8 cellular contexts compared by ENCODE assay signal in the genomic region with DNA sequence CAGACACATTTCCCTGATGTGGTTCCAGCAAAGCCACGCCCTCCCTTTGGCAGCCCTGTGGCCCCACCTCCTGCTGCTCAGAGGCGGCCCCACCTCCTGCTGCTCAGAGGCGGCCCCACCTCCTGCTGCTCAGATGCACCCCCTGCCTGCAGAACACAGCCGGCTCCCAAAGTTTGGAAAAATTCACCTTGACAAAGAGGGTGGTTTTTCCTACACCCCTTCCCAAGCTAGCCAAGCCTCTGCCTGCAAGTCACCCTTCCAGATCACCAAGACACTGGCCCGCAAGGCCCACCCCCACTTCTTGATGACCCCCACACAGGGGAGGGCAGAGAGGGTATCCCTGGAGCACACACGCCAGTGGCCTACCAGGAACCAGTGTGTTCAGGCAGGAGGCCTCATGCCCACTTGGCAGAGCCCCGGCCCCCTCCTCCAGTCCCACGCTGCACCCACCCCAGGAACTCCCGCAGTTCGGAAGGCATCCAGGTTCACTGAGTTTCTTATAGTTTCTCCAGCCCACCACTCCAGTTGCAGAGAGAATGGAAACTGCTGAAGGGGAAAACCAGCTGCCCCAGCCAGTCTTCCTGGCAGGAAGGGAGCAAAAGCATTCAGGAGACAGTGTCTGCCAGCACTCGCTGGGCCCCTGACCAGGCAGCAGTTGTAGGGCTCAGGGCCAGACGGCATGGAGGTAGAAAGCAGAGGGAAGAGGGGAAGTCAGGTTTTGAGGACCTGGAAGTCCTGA. TPM values are rescaled to one million over a fixed set of nuclear protein-coding genes. Genes with fewer than 3 reads are reported as not detected.
DNase-seq lines count a peak whose midpoint lies in the region; ATAC-seq and TF ChIP-seq lines count a peak whose summit lies in the region.

No MANE protein-coding gene starts in this region.

- peaks cover 36% of the 10 kb centered on the region for H3K4me1 ChIP-seq in mesenchymal stem cell (ENCODE audit: control insufficient read depth, insufficient read depth, low read depth, low read length)

- H3K4ac ChIP-seq in mesenchymal stem cell (ENCODE audit: low read depth in 1 of 2, low read length in 2 of 2): no peak overlapping the region

- ATAC-seq in GM21423 (IDR thresholded peaks at IDR 0.05; ENCODE audit: unreplicated experiment): peak; percentile 99
- no peak for ATAC-seq in GM19324 (IDR thresholded peaks at IDR 0.05; ENCODE audit: low FRiP score, unreplicated experiment)

- peak overlapping the region; percentile 15 for H3K9ac ChIP-seq in mesenchymal stem cell (ENCODE audit: low read length)

- H3K27me3 ChIP-seq in mesenchymal stem cell (ENCODE audit: control insufficient read depth in 1 of 2, insufficient read depth in 1 of 2, low read length in 2 of 2): peaks cover 14 to 27% of the 10 kb centered on the region in 2 experiments

- no peak overlapping the region for H3K23ac ChIP-seq in mesenchymal stem cell (ENCODE audit: low read length in 2 of 2)

- H4K91ac ChIP-seq in mesenchymal stem cell (ENCODE audit: low read length): no peak overlapping the region

- no peak overlapping the region for H3K14ac ChIP-seq in mesenchymal stem cell (ENCODE audit: low read length in 2 of 2)

- H2BK12ac ChIP-seq in mesenchymal stem cell (ENCODE audit: low read length in 2 of 2): peak overlapping the region; percentile 38 to 40

- H3K18ac ChIP-seq in mesenchymal stem cell (ENCODE audit: low read depth in 1 of 2, low read length in 2 of 2): no peak overlapping the region

- no peak overlapping the region for H2BK15ac ChIP-seq in mesenchymal stem cell (ENCODE audit: low read depth, poor library complexity, severe bottlenecking)

- H2BK5ac ChIP-seq in mesenchymal stem cell (ENCODE audit: low read depth, low read length, poor library complexity, severe bottlenecking): no peak overlapping the region

- H3K9me3 ChIP-seq in mesenchymal stem cell (ENCODE audit: control insufficient read depth, low read length): no peaks in the 10 kb centered on the region

- no peak overlapping the region for H3K4me2 ChIP-seq in mesenchymal stem cell (ENCODE audit: low read length, poor library complexity, severe bottlenecking)

- 57% methylated on average over 12 of the region's 12 CpGs for WGBS in mesenchymal stem cell

- H3K4me3 ChIP-seq in AG09309 (ENCODE audit: control insufficient read depth, low read depth, low read length): no peak overlapping the region
- H3K4me3 ChIP-seq in mesenchymal stem cell (ENCODE audit: insufficient read depth in 1 of 2, low read depth in 1 of 2, low read length in 2 of 2): no peak overlapping the region

- DNase-seq in AG09309 (ENCODE audit: low read depth) (peak; percentile 40), NCI-H460 (ENCODE audit: extremely low read depth, low read depth) (peak; percentile 74), dermis microvascular lymphatic vessel endothelial cell (ENCODE audit: low read depth in 2 of 2) (peak; percentile 51 to 89), mesenchymal stem cell (peak; percentile 73)
- DNase-seq in activated CD4-positive, alpha-beta T cell treated with anti-CD3 and anti-CD28 coated beads, Interleukin-2, amount 50 U/mL, for 4 hours: peak; percentile 77 to 81
- peak; percentile 71 to 75 for DNase-seq in stimulated activated CD8-positive, alpha-beta memory T cell treated with anti-CD3 and anti-CD28 coated beads, Interleukin-15, amount 100 ng/mL, for 48 hours (ENCODE audit: low read depth in 2 of 2)

- TF ChIP-seq CTCF in AG09309 (IDR thresholded peaks at IDR 0.05; ENCODE audit: control insufficient read depth, insufficient read depth, low read depth, low read length, missing control alignments): peak; percentile 80

- H3K36me3 ChIP-seq in mesenchymal stem cell (ENCODE audit: control insufficient read depth in 1 of 2, insufficient read depth in 2 of 2, low read depth in 1 of 2, low read length in 2 of 2): peaks cover 20 to 38% of the 10 kb centered on the region in 2 experiments

- H4K8ac ChIP-seq in mesenchymal stem cell (ENCODE audit: low read length): no peak overlapping the region

- H2AFZ ChIP-seq in mesenchymal stem cell (ENCODE audit: low read depth, low read length): no peak overlapping the region

- no peak overlapping the region for H2BK120ac ChIP-seq in mesenchymal stem cell (ENCODE audit: low read depth, low read length)

- H3K27ac ChIP-seq in mesenchymal stem cell (ENCODE audit: low read length, poor library complexity, severe bottlenecking): no peak overlapping the region

- H2AK5ac ChIP-seq in mesenchymal stem cell (ENCODE audit: low read length, severe bottlenecking): peak overlapping the region; percentile 11

- peaks cover 2% of the 10 kb centered on the region for H3K79me1 ChIP-seq in mesenchymal stem cell (replicated peaks; ENCODE audit: low read length, poor library complexity, severe bottlenecking)

RNA-seq across cellular contexts. Expression of gene HAPLN3, which starts 2.3 kb away (rescaled TPM):
- total RNA-seq in NCI-H460 (2014; rRNA removed; shearing (Covaris generic)): 5.4 and 7.1 TPM in 2 replicates
- polyA plus RNA-seq in NCI-H460 (2014; cell fraction: nucleus; rRNA removed): 40.7 and 46.5 TPM in 2 replicates
- total RNA-seq in dermis microvascular lymphatic vessel endothelial cell: 64.8 and 119 TPM in 2 replicates
- 0.98 TPM for polyA plus RNA-seq in mesenchymal stem cell (2013, experiment 1 of 2)
- polyA plus RNA-seq in mesenchymal stem cell (2013, experiment 2 of 2): 1.1 TPM

RNA-seq across cellular contexts. Expression of gene MFGE8, which starts 15.6 kb away (rescaled TPM):
- 60.7 and 67.1 TPM in 2 replicates for total RNA-seq in NCI-H460 (2014; rRNA removed; shearing (Covaris generic))
- 219 and 243 TPM in 2 replicates for polyA plus RNA-seq in NCI-H460 (2014; cell fraction: nucleus; rRNA removed)
- 26.7 and 50.3 TPM in 2 replicates for total RNA-seq in dermis microvascular lymphatic vessel endothelial cell
- 160 TPM for polyA plus RNA-seq in mesenchymal stem cell (2013, experiment 1 of 2)
- polyA plus RNA-seq in mesenchymal stem cell (2013, experiment 2 of 2): 152 TPM
